15 cellular contexts compared by ENCODE assay signal in genomic region chr5:92962752-92963151, GRCh38.
DNase-seq lines count a peak whose midpoint lies in the region; ATAC-seq, FAIRE-seq and TF ChIP-seq lines count a peak whose summit lies in the region.
"Had no signal": no experiment of that assay in that cellular context is flagged by ENCODE, and none has a peak within 500 bp of the region (broad histone marks: within the 10 kb centered on the region; RNA-seq: fewer than 3 reads in every experiment).

No MANE protein-coding gene starts in this region.

- no peak for ATAC-seq in natural killer cell treated with Interleukin-12 subunit alpha and Interleukin-12 subunit beta and Interleukin-15 and Interleukin-18, amount 100 ng/mL, for 72 hours
- no peak for ATAC-seq in GM21423 (IDR thresholded peaks at IDR 0.05; ENCODE audit: unreplicated experiment)

- no peaks in the 10 kb centered on the region for H3K36me3 Mint-ChIP-seq in immature natural killer cell
- H3K36me3 Mint-ChIP-seq in natural killer cell treated with Interleukin-12 subunit alpha and Interleukin-12 subunit beta and Interleukin-15 and Interleukin-18, amount 100 ng/mL, for 72 hours, result no peaks in the 10 kb centered on the region

- intact Hi-C loops in kidney (cut with DNase I), result no loop called here

- no peak overlapping the region for H4K91ac ChIP-seq in mesenchymal stem cell (ENCODE audit: low read length)

- H3K9ac ChIP-seq in mesenchymal stem cell (ENCODE audit: low read length) (no peak overlapping the region), kidney (ENCODE audit: low read length in 2 of 2) (no peak overlapping the region)

- peaks cover 0 to 17% (median 6%) of the 10 kb centered on the region in 6 donors for H3K9me3 Mint-ChIP-seq in immature natural killer cell
- H3K9me3 Mint-ChIP-seq in natural killer cell treated with Interleukin-12 subunit alpha and Interleukin-12 subunit beta and Interleukin-15 and Interleukin-18, amount 100 ng/mL, for 72 hours, result peaks cover 14% of the 10 kb centered on the region
- H3K9me3 Mint-ChIP-seq: activated T-helper 2 cell treated with anti-CD3 and anti-CD28 coated beads, Interferon-gamma antibody, Interleukin-2, Interleukin-4, amounts not matched to agents 10 μg/mL and 5 μg/mL and 100 μg/mL, durations not matched to agents 14 hours and 24 hours and 36 hours had no signal

- H2AK5ac ChIP-seq in mesenchymal stem cell (ENCODE audit: low read length, severe bottlenecking), result no peak overlapping the region

- H3K18ac ChIP-seq in mesenchymal stem cell (ENCODE audit: low read depth in 1 of 2, low read length in 2 of 2), result no peak overlapping the region

- no peak overlapping the region for H2BK120ac ChIP-seq in mesenchymal stem cell (ENCODE audit: low read depth, low read length)

- FAIRE-seq in kidney (lab: Jason Lieb, UNC), result no peak
- FAIRE-seq: HTR-8/SVneo had no signal

- H3K4me1 Mint-ChIP-seq in immature natural killer cell, result no peaks in the 10 kb centered on the region
- H3K4me1 Mint-ChIP-seq in natural killer cell treated with Interleukin-12 subunit alpha and Interleukin-12 subunit beta and Interleukin-15 and Interleukin-18, amount 100 ng/mL, for 72 hours (ENCODE audit: low read depth in 2 of 2), result no peaks in the 10 kb centered on the region

- no peaks in the 10 kb centered on the region for H3K4me1 ChIP-seq in mesenchymal stem cell (ENCODE audit: control insufficient read depth, insufficient read depth, low read depth, low read length)
- no peaks in the 10 kb centered on the region for H3K4me1 ChIP-seq in kidney (ENCODE audit: control insufficient read depth in 1 of 2, insufficient read depth in 1 of 2, low read depth in 1 of 2, low read length in 2 of 2)
- H3K4me1 ChIP-seq: sigmoid colon had no signal

- no peak overlapping the region for H3K4me2 ChIP-seq in mesenchymal stem cell (ENCODE audit: low read length, poor library complexity, severe bottlenecking)

- no peak for TF ChIP-seq CTCF in kidney (IDR thresholded peaks at IDR 0.05; ENCODE audit: borderline replicate concordance, extremely low read depth, insufficient read depth)

- no peaks in the 10 kb centered on the region for H3K27me3 ChIP-seq in mesenchymal stem cell (ENCODE audit: control insufficient read depth in 1 of 2, insufficient read depth in 1 of 2, low read length in 2 of 2)
- H3K27me3 ChIP-seq: sigmoid colon had no signal

- H2BK12ac ChIP-seq in mesenchymal stem cell (ENCODE audit: low read length in 2 of 2), result no peak overlapping the region

- H3K4me3 ChIP-seq in mesenchymal stem cell (ENCODE audit: insufficient read depth in 1 of 2, low read depth in 1 of 2, low read length in 2 of 2) (no peak overlapping the region), kidney (ENCODE audit: low read length in 2 of 2) (no peak overlapping the region)
- H3K4me3 ChIP-seq: sigmoid colon had no signal

- H3K14ac ChIP-seq in mesenchymal stem cell (ENCODE audit: low read length in 2 of 2), result no peak overlapping the region

- no peak overlapping the region for H3K23ac ChIP-seq in mesenchymal stem cell (ENCODE audit: low read length in 2 of 2)

- H3K4ac ChIP-seq in mesenchymal stem cell (ENCODE audit: low read depth in 1 of 2, low read length in 2 of 2), result no peak overlapping the region

- no peak overlapping the region for H3K4me3 Mint-ChIP-seq in immature natural killer cell
- no peak overlapping the region for H3K4me3 Mint-ChIP-seq in natural killer cell treated with Interleukin-12 subunit alpha and Interleukin-12 subunit beta and Interleukin-15 and Interleukin-18, amount 100 ng/mL, for 72 hours

- no peaks in the 10 kb centered on the region for H3K27me3 Mint-ChIP-seq in immature natural killer cell (ENCODE audit: low read depth in 3 of 3)
- no peaks in the 10 kb centered on the region for H3K27me3 Mint-ChIP-seq in natural killer cell treated with Interleukin-12 subunit alpha and Interleukin-12 subunit beta and Interleukin-15 and Interleukin-18, amount 100 ng/mL, for 72 hours

- no peaks in the 10 kb centered on the region for H3K36me3 ChIP-seq in mesenchymal stem cell (ENCODE audit: control insufficient read depth in 1 of 2, insufficient read depth in 2 of 2, low read depth in 1 of 2, low read length in 2 of 2)
- no peaks in the 10 kb centered on the region for H3K36me3 ChIP-seq in kidney (ENCODE audit: control insufficient read depth in 1 of 2, insufficient read depth in 2 of 2, low read length in 2 of 2)
- H3K36me3 ChIP-seq: sigmoid colon had no signal

- no peak overlapping the region for H4K8ac ChIP-seq in mesenchymal stem cell (ENCODE audit: low read length)

- H2BK15ac ChIP-seq in mesenchymal stem cell (ENCODE audit: low read depth, poor library complexity, severe bottlenecking), result no peak overlapping the region

- H3K27ac ChIP-seq in mesenchymal stem cell (ENCODE audit: low read length, poor library complexity, severe bottlenecking), result no peak overlapping the region
- H3K27ac ChIP-seq in kidney (ENCODE audit: low read depth in 2 of 2, low read length in 2 of 2), result no peak overlapping the region
- H3K27ac ChIP-seq: sigmoid colon had no signal

- peak; percentile 81 for DNase-seq in DMS153 (lab: John Stamatoyannopoulos, UW)
- peak; percentile 76 for DNase-seq in NCI-H128 (lab: John Stamatoyannopoulos, UW; ENCODE audit: unreplicated experiment)
- DNase-seq in NCI-H510A (lab: John Stamatoyannopoulos, UW), result peak; percentile 72
- peak; percentile 33 for DNase-seq in mesenchymal stem cell
- DNase-seq in immature natural killer cell, result no peak
- no peak for DNase-seq in natural killer cell treated with Interleukin-12 subunit alpha and Interleukin-12 subunit beta and Interleukin-15 and Interleukin-18, amount 100 ng/mL, for 72 hours (ENCODE audit: low spot score)
- no peak for DNase-seq in kidney
- DNase-seq: activated CD4-positive, CD25-positive, alpha-beta regulatory T cell; amniotic stem cell; HCEC 1CT; NCI-H526 treated with DMSO at 0.1 percent for 48 hours; sigmoid colon had no signal

- H2BK5ac ChIP-seq in mesenchymal stem cell (ENCODE audit: low read depth, low read length, poor library complexity, severe bottlenecking), result no peak overlapping the region

- H3K79me1 ChIP-seq in mesenchymal stem cell (replicated peaks; ENCODE audit: low read length, poor library complexity, severe bottlenecking), result no peaks in the 10 kb centered on the region

- no peak overlapping the region for H3K27ac Mint-ChIP-seq in immature natural killer cell
- H3K27ac Mint-ChIP-seq in natural killer cell treated with Interleukin-12 subunit alpha and Interleukin-12 subunit beta and Interleukin-15 and Interleukin-18, amount 100 ng/mL, for 72 hours, result no peak overlapping the region
- H3K27ac Mint-ChIP-seq: activated T-helper 2 cell treated with anti-CD3 and anti-CD28 coated beads, Interferon-gamma antibody, Interleukin-2, Interleukin-4, amounts not matched to agents 10 μg/mL and 5 μg/mL and 100 μg/mL, durations not matched to agents 14 hours and 24 hours and 36 hours had no signal

- no peak overlapping the region for H2AFZ ChIP-seq in mesenchymal stem cell (ENCODE audit: low read depth, low read length)

- H3K9me3 ChIP-seq in mesenchymal stem cell (ENCODE audit: control insufficient read depth, low read length), result no peaks in the 10 kb centered on the region
- H3K9me3 ChIP-seq in kidney (ENCODE audit: control insufficient read depth in 1 of 2, low read length in 2 of 2), result no peaks in the 10 kb centered on the region
- H3K9me3 ChIP-seq: sigmoid colon had no signal

Comparison
In these comparisons a context has a peak if more than half of its experiments do, and no peak if none do; other contexts are left out.
1. DNase-seq: peak in DMS153 (single experiment), NCI-H128 (single experiment), NCI-H510A (single experiment) and mesenchymal stem cell (single experiment); none in immature natural killer cell (0 of 3), natural killer cell treated with Interleukin-12 subunit alpha and Interleukin-12 subunit beta and Interleukin-15 and Interleukin-18, amount 100 ng/mL, for 72 hours (single experiment) and kidney (single experiment).